ENCODE assay signal across 18 cellular contexts in genomic region chr1:11615109-11615508, GRCh38. TPM values are rescaled to one million over a fixed set of nuclear protein-coding genes. Genes with fewer than 3 reads are reported as not detected.
DNase-seq lines count a peak whose midpoint lies in the region; ATAC-seq and TF ChIP-seq lines count a peak whose summit lies in the region.
"Had no signal": no experiment of that assay in that cellular context is flagged by ENCODE, and none has a peak within 500 bp of the region (broad histone marks: within the 10 kb centered on the region; RNA-seq: fewer than 3 reads in every experiment).

No MANE protein-coding gene starts in this region.

- peaks cover 13% of the 10 kb centered on the region for H3K27me3 Mint-ChIP-seq in brain

- CTCF ChIA-PET in Panc1 (lab: Charles Lee): no interaction called here

- H3K4me3 ChIP-seq in Panc1 (ENCODE audit: low read depth in 2 of 2, low read length in 2 of 2) (no peak overlapping the region), neuronal stem cell (ENCODE audit: low read length in 2 of 2) (no peak overlapping the region), HAP-1 (no peak overlapping the region)

- H3K27ac ChIP-seq in Panc1 (ENCODE audit: low read length): no peak overlapping the region
- no peak overlapping the region for H3K27ac ChIP-seq in neuronal stem cell (replicated peaks; ENCODE audit: low read length)

- no peak overlapping the region for H2BK12ac ChIP-seq in neuronal stem cell (ENCODE audit: low read length)

- ATAC-seq in Panc1 (0 out of 2 replicates have a peak, but pooled peaks have one; percentile 12), sciatic nerve (no peak)

- no peak overlapping the region for H2AFZ ChIP-seq in neuronal stem cell (ENCODE audit: low read length)

- no peak overlapping the region for H4K8ac ChIP-seq in neuronal stem cell (ENCODE audit: low read depth, low read length)

- H3K18ac ChIP-seq in neuronal stem cell (ENCODE audit: low read length): peak overlapping the region; percentile 19

- H3K4ac ChIP-seq in neuronal stem cell (ENCODE audit: low read length): no peak overlapping the region

- H3K9ac ChIP-seq in neuronal stem cell (ENCODE audit: low read depth, low read length, poor library complexity): no peak overlapping the region

- in situ Hi-C loops in Panc1 (cut with HindIII; ENCODE audit: low pct_unique_long_range_greater_than_20kb, low sequenced_read_pairs): no loop called here
- in situ Hi-C loops in HAP-1 (cut with MboI; ENCODE audit: low sequenced_read_pairs): no loop called here

- no peak overlapping the region for H2AK5ac ChIP-seq in neuronal stem cell (ENCODE audit: low read depth, low read length)

- no peak overlapping the region for H4K91ac ChIP-seq in neuronal stem cell (ENCODE audit: low read depth, low read length, poor library complexity)

- no peaks in the 10 kb centered on the region for H3K4me1 ChIP-seq in Panc1 (ENCODE audit: control insufficient read depth, insufficient read depth, low read length)
- peaks cover 0 to 5% of the 10 kb centered on the region in 2 donors for H3K4me1 ChIP-seq in neuronal stem cell (ENCODE audit: control insufficient read depth in 2 of 2, insufficient read depth in 1 of 2, low read depth in 1 of 2, low read length in 2 of 2)
- no peaks in the 10 kb centered on the region for H3K4me1 ChIP-seq in HAP-1
- H3K4me1 ChIP-seq: BE2C had no signal

- H3K27me3 ChIP-seq in Panc1 (ENCODE audit: control insufficient read depth, insufficient read depth, low read length) (no peaks in the 10 kb centered on the region), neuronal stem cell (ENCODE audit: control insufficient read depth in 3 of 3, insufficient read depth in 3 of 3, low read depth in 1 of 3, low read length in 3 of 3) (peaks cover 0 to 22% (median 0%) of the 10 kb centered on the region in 3 experiments), HAP-1 (ENCODE audit: low read depth) (peaks cover 7% of the 10 kb centered on the region)
- H3K27me3 ChIP-seq: BE2C had no signal

- H2BK5ac ChIP-seq in neuronal stem cell (ENCODE audit: low read length): no peak overlapping the region

- H3K36me3 Mint-ChIP-seq in brain: no peaks in the 10 kb centered on the region

- DNase-seq in Daoy (ENCODE audit: low read depth) (peak; percentile 27), Panc1 (ENCODE audit: low read depth, low spot score) (no peak), neuronal stem cell (ENCODE audit: low spot score) (no peak), sciatic nerve (ENCODE audit: low spot score) (no peak), HAP-1 (ENCODE audit: low spot score in 2 of 2) (no peak), anterior cingulate cortex (lab: John Stamatoyannopoulos, UW) (no peak)
- DNase-seq: BE2C, DMS79, MM.1S, NCI-H1092, NCI-H1436, NCI-H187 treated with DMSO at 0.1 percent for 48 hours, NCI-H2107, NCI-H510A, NCI-H748 treated with DMSO at 0.1 percent for 48 hours, Right ventricle myocardium superior had no signal

- no peak overlapping the region for H2BK120ac ChIP-seq in neuronal stem cell (ENCODE audit: low read depth, low read length)

- H3K4me1 Mint-ChIP-seq in brain: peaks cover 29% of the 10 kb centered on the region

- POLR2A ChIA-PET in Panc1 (lab: Charles Lee): no interaction called here

- no peak overlapping the region for H3K14ac ChIP-seq in neuronal stem cell (ENCODE audit: low read length)

- TF ChIP-seq CTCF in Panc1 (IDR thresholded peaks at IDR 0.05) (no peak), brain (conservative IDR thresholded peaks at IDR 0.05) (no peak)

- H3K9me3 Mint-ChIP-seq in brain: peaks cover 0 to 9% (median 2%) of the 10 kb centered on the region in 5 experiments

- H2BK15ac ChIP-seq in neuronal stem cell (ENCODE audit: low read length): no peak overlapping the region

- H3K23ac ChIP-seq in neuronal stem cell (ENCODE audit: low read depth, low read length, poor library complexity): peak overlapping the region; percentile 6

- BruUV-seq in Panc1 (replicated peaks; lab: Mats Ljungman, UMichigan): no TSS peak

- peak overlapping the region in 3 of 5 experiments; percentile 61 to 82 (median 68) for H3K27ac Mint-ChIP-seq in brain

- H3K36me3 ChIP-seq in Panc1 (ENCODE audit: control insufficient read depth, insufficient read depth, low read length) (no peaks in the 10 kb centered on the region), neuronal stem cell (replicated peaks in 1 of 2; ENCODE audit: control insufficient read depth in 2 of 2, insufficient read depth in 2 of 2, low read length in 2 of 2) (no peaks in the 10 kb centered on the region), HAP-1 (replicated peaks) (no peaks in the 10 kb centered on the region)
- H3K36me3 ChIP-seq: BE2C had no signal

- H3K4me3 Mint-ChIP-seq in brain: no peak overlapping the region

- H3K9me3 ChIP-seq in Panc1 (ENCODE audit: control insufficient read depth, insufficient read depth, low read depth, low read length) (no peaks in the 10 kb centered on the region), neuronal stem cell (replicated peaks in 1 of 2; ENCODE audit: control insufficient read depth in 2 of 2, insufficient read depth in 1 of 2, low read depth in 1 of 2, low read length in 2 of 2) (no peaks in the 10 kb centered on the region), HAP-1 (0 out of 2 replicates have a peak, but pooled peaks cover 2% of the 10 kb centered on the region)
- H3K9me3 ChIP-seq: BE2C had no signal

- WGBS in neuronal stem cell (ENCODE audit: extremely low coverage in 2 of 2, insufficient read length in 2 of 2, insufficient replicate concordance in 1 of 2), 2 donors: no CpG with 5 or more reads among the region's 16 CpGs

- no peaks in the 10 kb centered on the region for H3K79me1 ChIP-seq in neuronal stem cell (ENCODE audit: low read depth, low read length)

- no peak overlapping the region for H3K4me2 ChIP-seq in neuronal stem cell (ENCODE audit: insufficient read depth, low read length, poor library complexity, severe bottlenecking)

- intact Hi-C loops in Panc1 (cut with micrococcal nuclease; ENCODE audit: unreplicated experiment) (no loop called here), sciatic nerve (cut with DNase I) (loop anchor here (10.0 kb wide), 1 partner anchor 300 kb away; no protein-coding TSS in a partner anchor)

RNA-seq across cellular contexts. Expression of gene FBXO2, which starts 39.1 kb away (rescaled TPM):
- 1.4 TPM in 1 of 2 replicates, not detected in the other for total RNA-seq in Daoy (2014; rRNA removed; shearing (Covaris generic))
- total RNA-seq in Panc1 (2021; ENCODE audit: unreplicated experiment) (131 TPM), sciatic nerve (24.7 TPM)
- 299 TPM for polyA plus RNA-seq in Panc1 (2012; ENCODE audit: insufficient read length)
- 103 TPM for polyA plus RNA-seq in brain (ENCODE audit: insufficient read depth, low read depth, low replicate concordance)
- 7.1 TPM for polyA plus RNA-seq in neuronal stem cell (2013, experiment 1 of 2)
- polyA plus RNA-seq in neuronal stem cell (2013, experiment 2 of 2): 7.2 TPM
- total RNA-seq: A673 had no signal

RNA-seq across cellular contexts. Expression of gene FBXO44, which starts 39.6 kb away (rescaled TPM):
- 2.7 and 6.3 TPM in 2 replicates for total RNA-seq in Daoy (2014; rRNA removed; shearing (Covaris generic))
- total RNA-seq in Panc1 (2021; ENCODE audit: unreplicated experiment) (70.8 TPM), sciatic nerve (37.1 TPM)
- polyA plus RNA-seq in Panc1 (2012; ENCODE audit: insufficient read length): 123 TPM
- 63.8 TPM for polyA plus RNA-seq in brain (ENCODE audit: insufficient read depth, low read depth, low replicate concordance)
- polyA plus RNA-seq in neuronal stem cell (2013, experiment 1 of 2): 16.4 TPM
- 16.6 TPM for polyA plus RNA-seq in neuronal stem cell (2013, experiment 2 of 2)

RNA-seq across cellular contexts. Expression of gene FBXO6, which starts 48.9 kb away (rescaled TPM):
- 1.1 and 2.4 TPM in 2 replicates for total RNA-seq in Daoy (2014; rRNA removed; shearing (Covaris generic))
- 37.5 TPM for total RNA-seq in Panc1 (2021; ENCODE audit: unreplicated experiment)
- 64.6 TPM for polyA plus RNA-seq in Panc1 (2012; ENCODE audit: insufficient read length)
- polyA plus RNA-seq in brain (ENCODE audit: insufficient read depth, low read depth, low replicate concordance): 7.4 TPM
- polyA plus RNA-seq in neuronal stem cell (2013, experiment 1 of 2): 1.4 TPM
- polyA plus RNA-seq in neuronal stem cell (2013, experiment 2 of 2): 1.5 TPM
- 6.6 TPM for total RNA-seq in sciatic nerve

Comparison
In these comparisons a context has a peak if more than half of its experiments do, and no peak if none do; other contexts are left out.
1. RNA of gene FBXO2, which starts 39.1 kb away (total RNA-seq): 131 TPM in Panc1 (single experiment) and 24.7 TPM in sciatic nerve (single experiment); 1.4 TPM in Daoy; every median in the first group is over 10 times any median in the second.